In genomic region chr9:35340046-35340445, GRCh38 we compare ENCODE assay signal across 1 cellular context.
TF ChIP-seq lines count a peak whose summit lies in the region.

No MANE protein-coding gene starts in this region.

TF ChIP-seq in SK-N-SH treated with all-trans-retinoic acid at 6 μM for 48 hours, 23 proteins besides CTCF, POLR2A, EP300 and RAD21:
- TF ChIP-seq CSRNP3 (CRISPR knock-in tag; IDR thresholded peaks at IDR 0.05) (no peak), POU6F1 (CRISPR knock-in tag; IDR thresholded peaks at IDR 0.05; ENCODE audit: borderline replicate concordance, low read depth) (no peak), ZFP30 (CRISPR knock-in tag; IDR thresholded peaks at IDR 0.05) (no peak), ZNF70 (CRISPR knock-in tag; IDR thresholded peaks at IDR 0.05) (no peak), TCF4 (CRISPR knock-in tag; IDR thresholded peaks at IDR 0.05; ENCODE audit: borderline replicate concordance) (no peak), ESRRG (CRISPR knock-in tag; IDR thresholded peaks at IDR 0.05) (no peak), TSHZ2 (CRISPR knock-in tag; IDR thresholded peaks at IDR 0.05) (no peak), GLIS3 (CRISPR knock-in tag; IDR thresholded peaks at IDR 0.05) (no peak), RARB (CRISPR knock-in tag; IDR thresholded peaks at IDR 0.05) (no peak), CREB5 (CRISPR knock-in tag; IDR thresholded peaks at IDR 0.05; ENCODE audit: low read depth) (no peak), ZC3H10 (CRISPR knock-in tag; IDR thresholded peaks at IDR 0.05) (no peak)
